In the genomic region with DNA sequence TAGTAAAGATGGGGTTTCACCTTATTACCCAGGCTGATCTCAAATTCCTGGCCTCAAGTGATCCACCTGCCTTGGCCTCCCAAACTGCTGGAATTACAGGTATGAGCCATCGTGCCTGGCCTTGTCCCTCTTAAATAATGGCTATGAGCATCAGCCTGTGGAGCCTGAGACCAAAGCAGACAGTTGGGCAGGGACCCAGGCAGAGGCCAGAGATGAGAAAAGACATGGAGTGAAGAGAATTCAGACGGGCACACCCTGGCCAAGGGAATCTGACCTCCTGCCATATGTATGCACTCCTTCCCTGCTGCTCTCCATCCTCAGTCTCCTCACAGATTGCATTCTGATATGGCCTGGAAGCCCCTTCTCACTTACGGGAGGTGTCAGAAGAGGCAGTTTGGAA, we compare ENCODE assay signal across 24 cellular contexts.
DNase-seq lines count a peak whose midpoint lies in the region; FAIRE-seq and TF ChIP-seq lines count a peak whose summit lies in the region.
"Had no signal": no experiment of that assay in that cellular context is flagged by ENCODE, and none has a peak within 500 bp of the region (broad histone marks: within the 10 kb centered on the region; RNA-seq: fewer than 3 reads in every experiment).

No MANE protein-coding gene starts in this region.

- intact Hi-C loops in left ventricle myocardium inferior (cut with micrococcal nuclease), result no loop called here

- no peaks in the 10 kb centered on the region for H3K9me3 Mint-ChIP-seq in endodermal cell

- no peak for FAIRE-seq in RCC 7860 (lab: Jason Lieb, UNC)
- FAIRE-seq: A549, D721Med, G401.6, GM12891, GM18507, GM19239 had no signal

- DNase-seq in right atrium auricular region (ENCODE audit: low spot score), result peak; percentile 40
- DNase-seq in left ventricle myocardium inferior, result no peak
- DNase-seq in endodermal cell, result peak; percentile 24
- peak; percentile 35 for DNase-seq in islet precursor cell
- DNase-seq in caudate nucleus (lab: John Stamatoyannopoulos, UW), result no peak
- DNase-seq in RCC 7860 (ENCODE audit: low spot score), result no peak
- DNase-seq in NCI-H2107 (lab: John Stamatoyannopoulos, UW), result no peak
- DNase-seq: AML-193; Caco-2; Calu3; CD4-positive, alpha-beta T cell; CD8-positive, alpha-beta T cell; DMS79 treated with DMSO at 0.1 percent for 48 hours; GF-D8 had no signal

- WGBS in endodermal cell (ENCODE audit: insufficient coverage in 1 of 2, insufficient read length in 1 of 2), 2 experiments, result 88 to 89% methylated on average over 3 of the region's 3 CpGs

- H3K36me3 Mint-ChIP-seq in endodermal cell (ENCODE audit: low read depth), result no peaks in the 10 kb centered on the region
- H3K36me3 Mint-ChIP-seq: CD8-positive, alpha-beta T cell had no signal

- H3K9ac ChIP-seq in endodermal cell (ENCODE audit: extremely low read depth, low read length, poor library complexity, severe bottlenecking), result no peak overlapping the region
- H3K9ac ChIP-seq: BLaER1 treated with 17β-estradiol and CSF1 and Interleukin-3, amounts not matched to agents 10 nM and 100 nM had no signal

- H3K27ac ChIP-seq in right atrium auricular region (no peak overlapping the region), left ventricle myocardium inferior (replicated peaks) (no peak overlapping the region), endodermal cell (ENCODE audit: low read depth, low read length) (no peak overlapping the region), caudate nucleus (ENCODE audit: low read depth, low read length) (no peak overlapping the region)
- H3K27ac ChIP-seq: 22Rv1; A549; BLaER1 treated with 17β-estradiol and CSF1 and Interleukin-3, amounts not matched to agents 10 nM and 100 nM; C4-2B had no signal

- H3K27me3 ChIP-seq in right atrium auricular region (no peaks in the 10 kb centered on the region), left ventricle myocardium inferior (ENCODE audit: low read depth) (peaks cover 10% of the 10 kb centered on the region), endodermal cell (ENCODE audit: control insufficient read depth, insufficient read depth, low read length, poor library complexity, severe bottlenecking) (no peaks in the 10 kb centered on the region)
- H3K27me3 ChIP-seq: BLaER1 treated with 17β-estradiol and CSF1 and Interleukin-3, amounts not matched to agents 10 nM and 100 nM had no signal

- H3K4me1 ChIP-seq in right atrium auricular region, result no peaks in the 10 kb centered on the region
- H3K4me1 ChIP-seq in left ventricle myocardium inferior, result no peaks in the 10 kb centered on the region
- no peaks in the 10 kb centered on the region for H3K4me1 ChIP-seq in endodermal cell (ENCODE audit: control insufficient read depth, insufficient read depth, low read length)
- H3K4me1 ChIP-seq: A549; BLaER1 treated with 17β-estradiol and CSF1 and Interleukin-3, amounts not matched to agents 10 nM and 100 nM; Caco-2 had no signal

- TF ChIP-seq CTCF in right atrium auricular region (IDR thresholded peaks at IDR 0.05) (no peak), left ventricle myocardium inferior (IDR thresholded peaks at IDR 0.05; ENCODE audit: borderline replicate concordance) (no peak), endodermal cell (conservative IDR thresholded peaks at IDR 0.05) (no peak)

- no peak overlapping the region for H3K4me3 ChIP-seq in right atrium auricular region
- no peak overlapping the region for H3K4me3 ChIP-seq in left ventricle myocardium inferior
- no peak overlapping the region for H3K4me3 ChIP-seq in endodermal cell (ENCODE audit: low read length)
- H3K4me3 ChIP-seq: A549; BLaER1 treated with 17β-estradiol and CSF1 and Interleukin-3, amounts not matched to agents 10 nM and 100 nM had no signal

- no peak overlapping the region for H3K27ac Mint-ChIP-seq in endodermal cell
- H3K27ac Mint-ChIP-seq: B cell; CD4-positive, alpha-beta T cell; CD8-positive, alpha-beta T cell had no signal

- H3K9me3 ChIP-seq in right atrium auricular region, result no peaks in the 10 kb centered on the region
- H3K9me3 ChIP-seq in left ventricle myocardium inferior (replicated peaks), result no peaks in the 10 kb centered on the region
- no peaks in the 10 kb centered on the region for H3K9me3 ChIP-seq in endodermal cell (ENCODE audit: control insufficient read depth, low read length)
- H3K9me3 ChIP-seq: A549; BLaER1 treated with 17β-estradiol and CSF1 and Interleukin-3, amounts not matched to agents 10 nM and 100 nM; Caco-2 had no signal

- H3K27me3 Mint-ChIP-seq in endodermal cell (ENCODE audit: insufficient read depth), result peaks cover 3% of the 10 kb centered on the region
- H3K27me3 Mint-ChIP-seq: B cell; CD4-positive, alpha-beta T cell had no signal

- H3K36me3 ChIP-seq in right atrium auricular region (no peaks in the 10 kb centered on the region), left ventricle myocardium inferior (no peaks in the 10 kb centered on the region), endodermal cell (ENCODE audit: control insufficient read depth, insufficient read depth, low read length) (no peaks in the 10 kb centered on the region)
- H3K36me3 ChIP-seq: BLaER1 treated with 17β-estradiol and CSF1 and Interleukin-3, amounts not matched to agents 10 nM and 100 nM had no signal

- peaks cover 9% of the 10 kb centered on the region for H3K4me1 Mint-ChIP-seq in endodermal cell
- H3K4me1 Mint-ChIP-seq: B cell had no signal

- H3K4me3 Mint-ChIP-seq in endodermal cell, result no peak overlapping the region
- H3K4me3 Mint-ChIP-seq: B cell; CD4-positive, alpha-beta T cell; CD8-positive, alpha-beta T cell had no signal

Comparison
In these comparisons a context has a peak if more than half of its experiments do, and no peak if none do; other contexts are left out.
1. DNase-seq: peak in right atrium auricular region (single experiment), endodermal cell (single experiment) and islet precursor cell (single experiment); none in left ventricle myocardium inferior (single experiment), caudate nucleus (0 of 61), RCC 7860 (single experiment) and NCI-H2107 (single experiment).